11 cellular contexts compared by ENCODE assay signal in the genomic region with DNA sequence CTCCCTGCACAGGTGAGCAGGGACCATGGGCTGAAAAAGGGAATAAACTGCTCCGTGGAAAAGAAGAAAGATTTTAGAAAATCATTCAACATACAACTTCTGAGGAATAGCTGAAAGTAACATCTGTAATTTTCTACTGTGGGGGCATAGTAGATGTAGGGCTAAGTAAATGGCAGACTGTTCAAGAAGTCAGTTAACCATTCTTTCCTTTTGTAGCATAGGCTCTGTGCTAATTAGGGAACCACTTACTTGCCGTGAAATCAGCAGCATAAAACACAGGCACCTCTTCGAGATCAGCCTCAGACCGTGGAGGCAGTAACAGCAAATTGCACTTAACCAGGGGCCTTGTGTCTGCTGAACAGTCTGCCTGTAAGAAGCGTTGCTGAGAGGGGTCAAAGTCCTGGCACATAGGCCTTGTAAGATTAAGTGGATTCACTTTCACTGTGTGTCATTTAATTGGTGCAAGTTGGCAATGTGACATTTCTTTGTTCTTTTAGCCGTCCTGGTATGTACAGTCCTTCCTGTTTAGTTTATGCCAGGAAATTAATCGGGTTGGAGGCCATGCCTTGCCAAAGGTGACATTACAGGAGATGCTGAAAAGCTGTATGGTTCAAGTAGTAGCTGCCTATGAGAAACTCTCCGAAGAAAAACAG. TPM values are rescaled to one million over a fixed set of nuclear protein-coding genes. Genes with fewer than 3 reads are reported as not detected.
DNase-seq lines count a peak whose midpoint lies in the region; ATAC-seq and TF ChIP-seq lines count a peak whose summit lies in the region.
"Had no signal": no experiment of that assay in that cellular context is flagged by ENCODE, and none has a peak within 500 bp of the region (broad histone marks: within the 10 kb centered on the region; RNA-seq: fewer than 3 reads in every experiment).

No MANE protein-coding gene starts in this region.

- no peak overlapping the region for H3K4me3 Mint-ChIP-seq in activated CD4-positive, alpha-beta T cell treated with anti-CD3 and anti-CD28 coated beads, Interleukin-2, amount 10 ng/mL, durations not matched to agents 24 days and 14 days
- no peak overlapping the region for H3K4me3 Mint-ChIP-seq in stimulated activated effector memory CD8-positive, alpha-beta T cell treated with anti-CD3 and anti-CD28 coated beads, Interleukin-12 subunit alpha, Interleukin-12 subunit beta, amount 100 ng/mL, for 72 hours

- TF ChIP-seq CTCF in VCaP (conservative IDR thresholded peaks at IDR 0.05) (no peak), hepatocyte (IDR thresholded peaks at IDR 0.05; ENCODE audit: poor library complexity) (no peak)

- H3K4me1 Mint-ChIP-seq in activated CD4-positive, alpha-beta T cell treated with anti-CD3 and anti-CD28 coated beads, Interleukin-2, amount 10 ng/mL, durations not matched to agents 24 days and 14 days: peaks cover 18% of the 10 kb centered on the region
- peaks cover under 1% of the 10 kb centered on the region for H3K4me1 Mint-ChIP-seq in stimulated activated effector memory CD8-positive, alpha-beta T cell treated with anti-CD3 and anti-CD28 coated beads, Interleukin-12 subunit alpha, Interleukin-12 subunit beta, amount 100 ng/mL, for 72 hours

- no peaks in the 10 kb centered on the region for H3K27me3 ChIP-seq in hepatocyte
- H3K27me3 ChIP-seq: neutrophil had no signal

- peaks cover 20% of the 10 kb centered on the region for H3K4me1 ChIP-seq in hepatocyte (ENCODE audit: insufficient read depth)

- H3K4me3 ChIP-seq in hepatocyte: no peak overlapping the region

- H3K27me3 Mint-ChIP-seq in activated CD4-positive, alpha-beta T cell treated with anti-CD3 and anti-CD28 coated beads, Interleukin-2, amount 10 ng/mL, durations not matched to agents 24 days and 14 days: no peaks in the 10 kb centered on the region

- H3K9me2 ChIP-seq in hepatocyte (replicated peaks; ENCODE audit: insufficient read depth): no peaks in the 10 kb centered on the region

- no peaks in the 10 kb centered on the region for H3K9me3 ChIP-seq in hepatocyte (ENCODE audit: low read depth)
- H3K9me3 ChIP-seq: neutrophil had no signal

- intact Hi-C loops in activated CD4-positive, alpha-beta T cell treated with anti-CD3 and anti-CD28 coated beads, Interleukin-2, amount 10 ng/mL, durations not matched to agents 24 days and 14 days (cut with micrococcal nuclease): no loop called here

- H3K27ac ChIP-seq in VCaP (peak overlapping the region; percentile 83), hepatocyte (peak overlapping the region; percentile 61)
- H3K27ac ChIP-seq: neutrophil had no signal

- peak overlapping the region; percentile 53 for H3K27ac Mint-ChIP-seq in activated CD4-positive, alpha-beta T cell treated with anti-CD3 and anti-CD28 coated beads, Interleukin-2, amount 10 ng/mL, durations not matched to agents 24 days and 14 days
- peak overlapping the region; percentile 87 for H3K27ac Mint-ChIP-seq in stimulated activated effector memory CD8-positive, alpha-beta T cell treated with anti-CD3 and anti-CD28 coated beads, Interleukin-12 subunit alpha, Interleukin-12 subunit beta, amount 100 ng/mL, for 72 hours

- peak overlapping the region; percentile 45 for H3K4me2 ChIP-seq in hepatocyte

- H4K20me1 ChIP-seq in hepatocyte (ENCODE audit: insufficient read depth, poor library complexity, severe bottlenecking): no peaks in the 10 kb centered on the region

- WGBS in hepatocyte (ENCODE audit: low lambda C conversion rate, missing lambda C conversion rate): 44% methylated on average over 8 of the region's 8 CpGs

- peaks cover 3% of the 10 kb centered on the region for H3K36me3 ChIP-seq in hepatocyte (replicated peaks; ENCODE audit: insufficient read depth, low read depth)

- no peak overlapping the region for H2AFZ ChIP-seq in hepatocyte

- DNase-seq in activated CD4-positive, alpha-beta T cell treated with anti-CD3 and anti-CD28 coated beads, Interleukin-2, amount 10 ng/mL, durations not matched to agents 24 days and 14 days: peak; percentile 64
- no peak for DNase-seq in activated CD4-positive, alpha-beta T cell treated with anti-CD3 and anti-CD28 coated beads for 4 hours
- DNase-seq in hepatocyte (ENCODE audit: low spot score) (peak; percentile 80), NCI-H1694 (lab: John Stamatoyannopoulos, UW) (no peak), AG20443 (ENCODE audit: low spot score) (no peak)
- DNase-seq in stimulated activated effector memory CD8-positive, alpha-beta T cell treated with anti-CD3 and anti-CD28 coated beads, Interleukin-12 subunit alpha, Interleukin-12 subunit beta, amount 100 ng/mL, for 72 hours (ENCODE audit: low spot score in 2 of 2): no peak
- DNase-seq in effector CD4-positive, alpha-beta T cell: no peak
- DNase-seq: activated CD8-positive, alpha-beta memory T cell treated with anti-CD3 and anti-CD28 coated beads, Interleukin-2, amount 50 U/mL, for 48 hours had no signal

- H3K36me3 Mint-ChIP-seq in activated CD4-positive, alpha-beta T cell treated with anti-CD3 and anti-CD28 coated beads, Interleukin-2, amount 10 ng/mL, durations not matched to agents 24 days and 14 days (ENCODE audit: low read depth): peaks cover 78% of the 10 kb centered on the region
- peaks cover 100% of the 10 kb centered on the region for H3K36me3 Mint-ChIP-seq in stimulated activated effector memory CD8-positive, alpha-beta T cell treated with anti-CD3 and anti-CD28 coated beads, Interleukin-12 subunit alpha, Interleukin-12 subunit beta, amount 100 ng/mL, for 72 hours

- no peak for ATAC-seq in stimulated activated effector memory CD8-positive, alpha-beta T cell treated with anti-CD3 and anti-CD28 coated beads, Interleukin-12 subunit alpha, Interleukin-12 subunit beta, amount 100 ng/mL, for 72 hours

- no peaks in the 10 kb centered on the region for H3K9me3 Mint-ChIP-seq in activated CD4-positive, alpha-beta T cell treated with anti-CD3 and anti-CD28 coated beads, Interleukin-2, amount 10 ng/mL, durations not matched to agents 24 days and 14 days
- no peaks in the 10 kb centered on the region for H3K9me3 Mint-ChIP-seq in stimulated activated effector memory CD8-positive, alpha-beta T cell treated with anti-CD3 and anti-CD28 coated beads, Interleukin-12 subunit alpha, Interleukin-12 subunit beta, amount 100 ng/mL, for 72 hours

- H3K79me2 ChIP-seq in hepatocyte: no peaks in the 10 kb centered on the region

RNA-seq across cellular contexts. Expression of a gene that starts 10.4 kb away (rescaled TPM):
- 30.0 and 32.7 TPM in 2 replicates for total RNA-seq in activated CD4-positive, alpha-beta T cell treated with anti-CD3 and anti-CD28 coated beads, Interleukin-2, amount 10 ng/mL, durations not matched to agents 24 days and 14 days
- total RNA-seq in hepatocyte: 19.6 and 22.0 TPM in 2 replicates
- polyA plus RNA-seq in hepatocyte: 24.9 and 26.8 TPM in 2 replicates

RNA-seq across cellular contexts. Expression of a gene that starts 38.5 kb away (rescaled TPM):
- 0.66 and 0.96 TPM in 2 replicates for total RNA-seq in activated CD4-positive, alpha-beta T cell treated with anti-CD3 and anti-CD28 coated beads, Interleukin-2, amount 10 ng/mL, durations not matched to agents 24 days and 14 days
- 0.10 and 0.48 TPM in 2 replicates for total RNA-seq in hepatocyte
- polyA plus RNA-seq in hepatocyte: 0.15 and 0.28 TPM in 2 replicates

RNA-seq across cellular contexts. Expression of a gene that starts 58.4 kb away (rescaled TPM):
- total RNA-seq in activated CD4-positive, alpha-beta T cell treated with anti-CD3 and anti-CD28 coated beads, Interleukin-2, amount 10 ng/mL, durations not matched to agents 24 days and 14 days: not detected in 2 replicates
- total RNA-seq in hepatocyte: not detected in 2 replicates
- 0.34 TPM in 1 of 2 replicates, not detected in the other for polyA plus RNA-seq in hepatocyte
- total RNA-seq: RPMI7951 had no signal

Comparison
In these comparisons a context has a peak if more than half of its experiments do, and no peak if none do; other contexts are left out.
1. DNase-seq: peak in activated CD4-positive, alpha-beta T cell treated with anti-CD3 and anti-CD28 coated beads, Interleukin-2, amount 10 ng/mL, durations not matched to agents 24 days and 14 days (single experiment) and hepatocyte (single experiment); none in activated CD4-positive, alpha-beta T cell treated with anti-CD3 and anti-CD28 coated beads for 4 hours (0 of 2), stimulated activated effector memory CD8-positive, alpha-beta T cell treated with anti-CD3 and anti-CD28 coated beads, Interleukin-12 subunit alpha, Interleukin-12 subunit beta, amount 100 ng/mL, for 72 hours (0 of 2), NCI-H1694 (single experiment), AG20443 (single experiment) and effector CD4-positive, alpha-beta T cell (single experiment).